ENCODE assay signal across 1 cellular context in genomic region chr2:171154348-171154747, GRCh38.
TF ChIP-seq lines count a peak whose summit lies in the region.

No MANE protein-coding gene starts in this region.

TF ChIP-seq in HepG2, 621 proteins besides CTCF, POLR2A, EP300 and RAD21 (continued from another document and continues in another):
- no peak for TF ChIP-seq EHMT2 (IDR thresholded peaks at IDR 0.05; ENCODE audit: borderline replicate concordance, low read depth, low read length)
- no peak for TF ChIP-seq ZNF670 (CRISPR knock-in tag; IDR thresholded peaks at IDR 0.05; ENCODE audit: borderline replicate concordance)
- TF ChIP-seq MED1 (CRISPR knock-in tag; IDR thresholded peaks at IDR 0.05), result peak; percentile 54
- TF ChIP-seq RNF2 (conservative IDR thresholded peaks at IDR 0.05; ENCODE audit: low read depth), result no peak
- TF ChIP-seq, protein P1, sequence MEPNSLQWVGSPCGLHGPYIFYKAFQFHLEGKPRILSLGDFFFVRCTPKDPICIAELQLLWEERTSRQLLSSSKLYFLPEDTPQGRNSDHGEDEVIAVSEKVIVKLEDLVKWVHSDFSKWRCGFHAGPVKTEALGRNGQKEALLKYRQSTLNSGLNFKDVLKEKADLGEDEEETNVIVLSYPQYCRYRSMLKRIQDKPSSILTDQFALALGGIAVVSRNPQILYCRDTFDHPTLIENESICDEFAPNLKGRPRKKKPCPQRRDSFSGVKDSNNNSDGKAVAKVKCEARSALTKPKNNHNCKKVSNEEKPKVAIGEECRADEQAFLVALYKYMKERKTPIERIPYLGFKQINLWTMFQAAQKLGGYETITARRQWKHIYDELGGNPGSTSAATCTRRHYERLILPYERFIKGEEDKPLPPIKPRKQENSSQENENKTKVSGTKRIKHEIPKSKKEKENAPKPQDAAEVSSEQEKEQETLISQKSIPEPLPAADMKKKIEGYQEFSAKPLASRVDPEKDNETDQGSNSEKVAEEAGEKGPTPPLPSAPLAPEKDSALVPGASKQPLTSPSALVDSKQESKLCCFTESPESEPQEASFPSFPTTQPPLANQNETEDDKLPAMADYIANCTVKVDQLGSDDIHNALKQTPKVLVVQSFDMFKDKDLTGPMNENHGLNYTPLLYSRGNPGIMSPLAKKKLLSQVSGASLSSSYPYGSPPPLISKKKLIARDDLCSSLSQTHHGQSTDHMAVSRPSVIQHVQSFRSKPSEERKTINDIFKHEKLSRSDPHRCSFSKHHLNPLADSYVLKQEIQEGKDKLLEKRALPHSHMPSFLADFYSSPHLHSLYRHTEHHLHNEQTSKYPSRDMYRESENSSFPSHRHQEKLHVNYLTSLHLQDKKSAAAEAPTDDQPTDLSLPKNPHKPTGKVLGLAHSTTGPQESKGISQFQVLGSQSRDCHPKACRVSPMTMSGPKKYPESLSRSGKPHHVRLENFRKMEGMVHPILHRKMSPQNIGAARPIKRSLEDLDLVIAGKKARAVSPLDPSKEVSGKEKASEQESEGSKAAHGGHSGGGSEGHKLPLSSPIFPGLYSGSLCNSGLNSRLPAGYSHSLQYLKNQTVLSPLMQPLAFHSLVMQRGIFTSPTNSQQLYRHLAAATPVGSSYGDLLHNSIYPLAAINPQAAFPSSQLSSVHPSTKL (CRISPR knock-in tag; IDR thresholded peaks at IDR 0.05), result peak; percentile 79
- TF ChIP-seq POLR2AphosphoS5 (IDR thresholded peaks at IDR 0.05; ENCODE audit: low read depth, low read length), result peak; percentile 56
- TF ChIP-seq SIX1 (CRISPR knock-in tag; IDR thresholded peaks at IDR 0.05; ENCODE audit: borderline replicate concordance), result peak; percentile 47; the same call in 1 of the 2 replicates
- no peak for TF ChIP-seq TBP (CRISPR knock-in tag; IDR thresholded peaks at IDR 0.05)
- TF ChIP-seq AGO2 (optimal IDR thresholded peaks at IDR 0.05; ENCODE audit: low read depth, low read length), result peak; percentile 24
- TF ChIP-seq AHDC1 (CRISPR knock-in tag; IDR thresholded peaks at IDR 0.05; ENCODE audit: borderline replicate concordance), result peak; percentile 44; the same call in 1 of the 2 replicates
- TF ChIP-seq TARDBP (CRISPR knock-in tag; IDR thresholded peaks at IDR 0.05), result 0 out of 2 replicates have a peak, but pooled peaks have one; percentile 21
- TF ChIP-seq DMAP1 (CRISPR knock-in tag; IDR thresholded peaks at IDR 0.05), result no peak
- TF ChIP-seq HMG20A (CRISPR knock-in tag; IDR thresholded peaks at IDR 0.05; ENCODE audit: borderline replicate concordance), result peak; percentile 57; the same call in 1 of the 2 replicates
- TF ChIP-seq SIX4 (CRISPR knock-in tag; IDR thresholded peaks at IDR 0.05), result 0 out of 2 replicates have a peak, but pooled peaks have one; percentile 28
- no peak for TF ChIP-seq MATR3 (CRISPR knock-in tag; IDR thresholded peaks at IDR 0.05)
- no peak for TF ChIP-seq AKAP8 (CRISPR knock-in tag; IDR thresholded peaks at IDR 0.05)
- no peak for TF ChIP-seq CBX5 (CRISPR knock-in tag; IDR thresholded peaks at IDR 0.05; ENCODE audit: borderline replicate concordance)
- 0 out of 2 replicates have a peak, but pooled peaks have one; percentile 42 for TF ChIP-seq NCOA2 (CRISPR knock-in tag; IDR thresholded peaks at IDR 0.05)
- TF ChIP-seq, protein P2, sequence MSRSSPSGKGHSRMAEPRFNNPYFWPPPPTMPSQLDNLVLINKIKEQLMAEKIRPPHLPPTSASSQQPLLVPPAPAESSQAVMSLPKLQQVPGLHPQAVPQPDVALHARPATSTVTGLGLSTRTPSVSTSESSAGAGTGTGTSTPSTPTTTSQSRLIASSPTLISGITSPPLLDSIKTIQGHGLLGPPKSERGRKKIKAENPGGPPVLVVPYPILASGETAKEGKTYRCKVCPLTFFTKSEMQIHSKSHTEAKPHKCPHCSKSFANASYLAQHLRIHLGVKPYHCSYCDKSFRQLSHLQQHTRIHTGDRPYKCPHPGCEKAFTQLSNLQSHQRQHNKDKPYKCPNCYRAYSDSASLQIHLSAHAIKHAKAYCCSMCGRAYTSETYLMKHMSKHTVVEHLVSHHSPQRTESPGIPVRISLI (CRISPR knock-in tag; IDR thresholded peaks at IDR 0.05; ENCODE audit: borderline replicate concordance), result 0 out of 2 replicates have a peak, but pooled peaks have one; percentile 47
- no peak for TF ChIP-seq ZBTB10 (CRISPR knock-in tag; IDR thresholded peaks at IDR 0.05; ENCODE audit: borderline replicate concordance)
- TF ChIP-seq, protein P3, sequence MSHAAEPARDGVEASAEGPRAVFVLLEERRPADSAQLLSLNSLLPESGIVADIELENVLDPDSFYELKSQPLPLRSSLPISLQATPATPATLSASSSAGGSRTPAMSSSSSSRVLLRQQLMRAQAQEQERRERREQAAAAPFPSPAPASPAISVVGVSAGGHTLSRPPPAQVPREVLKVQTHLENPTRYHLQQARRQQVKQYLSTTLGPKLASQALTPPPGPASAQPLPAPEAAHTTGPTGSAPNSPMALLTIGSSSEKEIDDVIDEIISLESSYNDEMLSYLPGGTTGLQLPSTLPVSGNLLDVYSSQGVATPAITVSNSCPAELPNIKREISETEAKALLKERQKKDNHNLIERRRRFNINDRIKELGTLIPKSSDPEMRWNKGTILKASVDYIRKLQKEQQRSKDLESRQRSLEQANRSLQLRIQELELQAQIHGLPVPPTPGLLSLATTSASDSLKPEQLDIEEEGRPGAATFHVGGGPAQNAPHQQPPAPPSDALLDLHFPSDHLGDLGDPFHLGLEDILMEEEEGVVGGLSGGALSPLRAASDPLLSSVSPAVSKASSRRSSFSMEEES (CRISPR knock-in tag; IDR thresholded peaks at IDR 0.05), result no peak
- TF ChIP-seq HDAC1 (CRISPR knock-in tag; IDR thresholded peaks at IDR 0.05), result peak; percentile 34
- TF ChIP-seq KLF12 (CRISPR knock-in tag; IDR thresholded peaks at IDR 0.05; ENCODE audit: borderline replicate concordance), result no peak
- 0 out of 2 replicates have a peak, but pooled peaks have one; percentile 26 for TF ChIP-seq ZBTB25 (CRISPR knock-in tag; IDR thresholded peaks at IDR 0.05)
- TF ChIP-seq SMAD1 (CRISPR knock-in tag; IDR thresholded peaks at IDR 0.05; ENCODE audit: borderline replicate concordance, low read depth), result no peak
- no peak for TF ChIP-seq GFI1 (CRISPR knock-in tag; IDR thresholded peaks at IDR 0.05; ENCODE audit: borderline replicate concordance)
- TF ChIP-seq GATA4 (IDR thresholded peaks at IDR 0.05; ENCODE audit: borderline replicate concordance, low read depth), result peak; percentile 48; the same call in 1 of the 2 replicates
- TF ChIP-seq SOX6 (IDR thresholded peaks at IDR 0.05), result no peak
- TF ChIP-seq SOX6 (CRISPR knock-in tag; IDR thresholded peaks at IDR 0.05), result peak; percentile 38
- TF ChIP-seq SAP130 (CRISPR knock-in tag; IDR thresholded peaks at IDR 0.05; ENCODE audit: low read depth), result peak; percentile 50
- no peak for TF ChIP-seq ZNF652 (CRISPR knock-in tag; IDR thresholded peaks at IDR 0.05; ENCODE audit: borderline replicate concordance, low read depth)
- no peak for TF ChIP-seq SOX13 (IDR thresholded peaks at IDR 0.05)
- TF ChIP-seq SOX13 (CRISPR knock-in tag; conservative IDR thresholded peaks at IDR 0.05 in 1 of 2, IDR thresholded peaks at IDR 0.05 in 1 of 2), result peak in 1 of 2 experiments; percentile 38; a peak in 1 of 4 replicates
- TF ChIP-seq KMT2B (CRISPR knock-in tag; IDR thresholded peaks at IDR 0.05), result peak; percentile 54; the same call in 1 of the 2 replicates
- 0 out of 2 replicates have a peak, but pooled peaks have one; percentile 65 for TF ChIP-seq ZSCAN29 (CRISPR knock-in tag; conservative IDR thresholded peaks at IDR 0.05)
- TF ChIP-seq THAP7 (CRISPR knock-in tag; IDR thresholded peaks at IDR 0.05), result no peak
- no peak for TF ChIP-seq POLR2G (IDR thresholded peaks at IDR 0.05; ENCODE audit: low read depth, low read length)
- peak; percentile 37; the same call in 1 of the 2 replicates for TF ChIP-seq KMT2A (CRISPR knock-in tag; IDR thresholded peaks at IDR 0.05)
- peak; percentile 75 for TF ChIP-seq GATAD2A (CRISPR knock-in tag; IDR thresholded peaks at IDR 0.05)
- 0 out of 2 replicates have a peak, but pooled peaks have one; percentile 23 for TF ChIP-seq ZNF503 (CRISPR knock-in tag; IDR thresholded peaks at IDR 0.05)
- 0 out of 2 replicates have a peak, but pooled peaks have one; percentile 22 for TF ChIP-seq RXRB (CRISPR knock-in tag; IDR thresholded peaks at IDR 0.05; ENCODE audit: borderline replicate concordance)
- TF ChIP-seq SALL1 (CRISPR knock-in tag; IDR thresholded peaks at IDR 0.05), result peak; percentile 32; the same call in 1 of the 2 replicates
- 0 out of 2 replicates have a peak, but pooled peaks have one; percentile 51 for TF ChIP-seq MIXL1 (CRISPR knock-in tag; IDR thresholded peaks at IDR 0.05)
- TF ChIP-seq HNRNPH1 (optimal IDR thresholded peaks at IDR 0.05; ENCODE audit: low read depth, low read length), result no peak
- 0 out of 2 replicates have a peak, but pooled peaks have one; percentile 23 for TF ChIP-seq THAP11 (CRISPR knock-in tag; IDR thresholded peaks at IDR 0.05)
- 0 out of 2 replicates have a peak, but pooled peaks have one; percentile 17 for TF ChIP-seq HNF4A (CRISPR knock-in tag; IDR thresholded peaks at IDR 0.05)
